ENCODE assay signal across 1 cellular context in genomic region chr2:39730276-39730675, GRCh38.
TF ChIP-seq lines count a peak whose summit lies in the region.

No MANE protein-coding gene starts in this region.

TF ChIP-seq in H1, 55 proteins besides CTCF, POLR2A, EP300 and RAD21 (continued from another document):
- TF ChIP-seq GABPA (IDR thresholded peaks at IDR 0.05; ENCODE audit: borderline replicate concordance, insufficient read depth, low read length) (no peak), ATF3 (IDR thresholded peaks at IDR 0.05; ENCODE audit: insufficient read depth, low read depth, low read length) (no peak), SIX5 (IDR thresholded peaks at IDR 0.05; ENCODE audit: low read depth, low read length) (no peak), SUZ12 (IDR thresholded peaks at IDR 0.05; ENCODE audit: low read length) (no peak), PHF8 (conservative IDR thresholded peaks at IDR 0.05; ENCODE audit: low read depth, low read length) (no peak), KDM1A (IDR thresholded peaks at IDR 0.05; ENCODE audit: borderline replicate concordance, low read length) (no peak), EZH2 (IDR thresholded peaks at IDR 0.05; ENCODE audit: low read depth, low read length, severe bottlenecking) (no peak)
- TF ChIP-seq, protein P1, sequence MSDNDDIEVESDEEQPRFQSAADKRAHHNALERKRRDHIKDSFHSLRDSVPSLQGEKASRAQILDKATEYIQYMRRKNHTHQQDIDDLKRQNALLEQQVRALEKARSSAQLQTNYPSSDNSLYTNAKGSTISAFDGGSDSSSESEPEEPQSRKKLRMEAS (IDR thresholded peaks at IDR 0.05): no peak
